Comparison of ENCODE assay signal across 19 cellular contexts in genomic region chr17:81939881-81940385, GRCh38. TPM values are rescaled to one million over a fixed set of nuclear protein-coding genes. Genes with fewer than 3 reads are reported as not detected.
A peak's percentile ranks its signal among the peaks of the same experiment; 100 is the strongest.
DNase-seq lines count a peak whose midpoint lies in the region; ATAC-seq and TF ChIP-seq lines count a peak whose summit lies in the region.
"Had no signal": no experiment of that assay in that cellular context is flagged by ENCODE, and none has a peak within 500 bp of the region (broad histone marks: within the 10 kb centered on the region; RNA-seq: fewer than 3 reads in every experiment).

No MANE protein-coding gene starts in this region.

- H3K27ac ChIP-seq in cingulate gyrus (ENCODE audit: low read depth, low read length) (peak overlapping the region; percentile 63), right atrium auricular region (no peak overlapping the region), esophagus muscularis mucosa (replicated peaks in 1 of 4) (no peak overlapping the region), PC-9 (no peak overlapping the region)
- H3K27ac ChIP-seq: brain microvascular endothelial cell had no signal

- no peak overlapping the region for H2AFZ ChIP-seq in PC-9

- H3F3A ChIP-seq in PC-9 (ENCODE audit: insufficient read depth, low read depth): no peaks in the 10 kb centered on the region

- TF ChIP-seq EP300 in esophagus muscularis mucosa (IDR thresholded peaks at IDR 0.05): no peak

- CTCF ChIA-PET in Caco-2 (lab: Charles Lee): no interaction called here
- CTCF ChIA-PET in PC-9 (lab: Charles Lee): interaction anchor here (0.5 to 0.9 kb wide), 2 partner anchors 13 to 31 kb away, joined by 3 to 5 read pairs; partner anchors contain the start of gene MAFG

- no peaks in the 10 kb centered on the region for H3K27me3 Mint-ChIP-seq in Caco-2 (ENCODE audit: insufficient read depth, unreplicated experiment)
- H3K27me3 Mint-ChIP-seq in activated T-helper 17 cell treated with anti-CD3 and anti-CD28 coated beads, Interleukin-2, amount 50 U/mL, for 72 hours: no peaks in the 10 kb centered on the region
- H3K27me3 Mint-ChIP-seq: activated CD4-positive, alpha-beta T cell treated with anti-CD3 and anti-CD28 coated beads, Interleukin-2, amount 10 ng/mL, durations not matched to agents 24 days and 14 days had no signal

- H3K4me1 ChIP-seq in Caco-2: peaks cover 9% of the 10 kb centered on the region
- peaks cover 0 to 40% of the 10 kb centered on the region in 2 donors for H3K4me1 ChIP-seq in right atrium auricular region
- peaks cover 21 to 34% (median 30%) of the 10 kb centered on the region in 4 donors for H3K4me1 ChIP-seq in esophagus muscularis mucosa
- no peaks in the 10 kb centered on the region for H3K4me1 ChIP-seq in PC-9 (replicated peaks; ENCODE audit: insufficient read depth)

- H4K20me1 ChIP-seq in PC-9 (ENCODE audit: insufficient read depth): no peaks in the 10 kb centered on the region

- no peak for TF ChIP-seq CTCF in Caco-2 (IDR thresholded peaks at IDR 0.05; ENCODE audit: insufficient read depth in 1 of 2, low read depth in 1 of 2, low read length in 1 of 2, severe bottlenecking in 1 of 2, unreplicated experiment in 1 of 2)
- no peak for TF ChIP-seq CTCF in right atrium auricular region (IDR thresholded peaks at IDR 0.05)
- no peak for TF ChIP-seq CTCF in esophagus muscularis mucosa (IDR thresholded peaks at IDR 0.05)
- TF ChIP-seq CTCF in PC-9 (conservative IDR thresholded peaks at IDR 0.05): no peak

- DNase-seq in Caco-2 (no peak), right atrium auricular region (ENCODE audit: low spot score) (peak; percentile 68), putamen (ENCODE audit: low spot score) (peak; percentile 52), dermis blood vessel endothelial cell (no peak), esophagus muscularis mucosa (ENCODE audit: extremely low spot score) (no peak), PC-9 (no peak)
- DNase-seq: activated CD4-positive, alpha-beta T cell treated with anti-CD3 and anti-CD28 coated beads, Interleukin-2, amount 10 ng/mL, durations not matched to agents 24 days and 14 days; brain microvascular endothelial cell; EL; Karpas-422; NCI-H1694 treated with DMSO at 0.1 percent for 48 hours; NCI-H748 treated with DMSO at 0.1 percent for 48 hours; stimulated activated CD4-positive, alpha-beta T cell treated with anti-CD3 and anti-CD28 coated beads, Interleukin-4, amount 100 ng/mL, for 1 hour; T1000 had no signal

- WGBS in esophagus muscularis mucosa: 41% methylated on average over 4 of the region's 21 CpGs

- no peaks in the 10 kb centered on the region for H3K9me3 Mint-ChIP-seq in Caco-2 (ENCODE audit: unreplicated experiment)
- H3K9me3 Mint-ChIP-seq in activated T-helper 17 cell treated with anti-CD3 and anti-CD28 coated beads, Interleukin-2, amount 50 U/mL, for 72 hours: no peaks in the 10 kb centered on the region
- H3K9me3 Mint-ChIP-seq: activated CD4-positive, alpha-beta T cell treated with anti-CD3 and anti-CD28 coated beads, Interleukin-2, amount 10 ng/mL, durations not matched to agents 24 days and 14 days; stimulated activated effector memory CD8-positive, alpha-beta T cell treated with anti-CD3 and anti-CD28 coated beads, Interleukin-12 subunit alpha, Interleukin-12 subunit beta, amount 100 ng/mL, for 72 hours had no signal

- no peaks in the 10 kb centered on the region for H3K79me2 ChIP-seq in PC-9 (ENCODE audit: low read depth)

- H3K36me3 ChIP-seq in Caco-2 (ENCODE audit: control insufficient read depth, insufficient read depth, low read length): peaks cover 3% of the 10 kb centered on the region; the same call in 1 of the 2 replicates
- H3K36me3 ChIP-seq in right atrium auricular region: no peaks in the 10 kb centered on the region
- H3K36me3 ChIP-seq in esophagus muscularis mucosa: no peaks in the 10 kb centered on the region
- no peaks in the 10 kb centered on the region for H3K36me3 ChIP-seq in PC-9 (ENCODE audit: low read depth)

- BruUV-seq in Caco-2 (replicated peaks; lab: Mats Ljungman, UMichigan) (no TSS peak), PC-9 (replicated peaks; lab: Mats Ljungman, UMichigan) (no TSS peak)

- H3K27ac Mint-ChIP-seq in Caco-2 (ENCODE audit: unreplicated experiment): peak overlapping the region; percentile 51
- no peak overlapping the region for H3K27ac Mint-ChIP-seq in activated T-helper 17 cell treated with anti-CD3 and anti-CD28 coated beads, Interleukin-2, amount 50 U/mL, for 72 hours
- H3K27ac Mint-ChIP-seq: activated CD4-positive, alpha-beta T cell treated with anti-CD3 and anti-CD28 coated beads, Interleukin-2, amount 10 ng/mL, durations not matched to agents 24 days and 14 days; B cell; stimulated activated effector memory CD8-positive, alpha-beta T cell treated with anti-CD3 and anti-CD28 coated beads, Interleukin-12 subunit alpha, Interleukin-12 subunit beta, amount 100 ng/mL, for 72 hours had no signal

- H3K27me3 ChIP-seq in Caco-2 (replicated peaks; ENCODE audit: control insufficient read depth, insufficient read depth, low read length) (no peaks in the 10 kb centered on the region), right atrium auricular region (no peaks in the 10 kb centered on the region), esophagus muscularis mucosa (peaks cover 0 to 54% (median 12%) of the 10 kb centered on the region in 4 donors), PC-9 (ENCODE audit: insufficient read depth, low read depth) (no peaks in the 10 kb centered on the region)

- no peak for ATAC-seq in activated T-helper 17 cell treated with anti-CD3 and anti-CD28 coated beads, Interleukin-2, amount 50 U/mL, for 72 hours (replicated peaks)
- ATAC-seq: stimulated activated effector memory CD8-positive, alpha-beta T cell treated with anti-CD3 and anti-CD28 coated beads, Interleukin-12 subunit alpha, Interleukin-12 subunit beta, amount 100 ng/mL, for 72 hours had no signal

- no peak overlapping the region for H3K4me2 ChIP-seq in PC-9

- H3K36me3 Mint-ChIP-seq in Caco-2 (ENCODE audit: insufficient read depth, unreplicated experiment): peaks cover 35% of the 10 kb centered on the region
- peaks cover 4% of the 10 kb centered on the region for H3K36me3 Mint-ChIP-seq in activated T-helper 17 cell treated with anti-CD3 and anti-CD28 coated beads, Interleukin-2, amount 50 U/mL, for 72 hours (ENCODE audit: low read depth)
- H3K36me3 Mint-ChIP-seq: stimulated activated effector memory CD8-positive, alpha-beta T cell treated with anti-CD3 and anti-CD28 coated beads, Interleukin-12 subunit alpha, Interleukin-12 subunit beta, amount 100 ng/mL, for 72 hours had no signal

- TF ChIP-seq POLR2A in esophagus muscularis mucosa (IDR thresholded peaks at IDR 0.05; ENCODE audit: low read depth): no peak

- POLR2A ChIA-PET in Caco-2 (lab: Charles Lee): no interaction called here
- POLR2A ChIA-PET in PC-9 (lab: Charles Lee; ENCODE audit: unreplicated experiment): no interaction called here

- H3K4me1 Mint-ChIP-seq in Caco-2 (ENCODE audit: low read depth, unreplicated experiment): peaks cover 5% of the 10 kb centered on the region
- H3K4me1 Mint-ChIP-seq in activated T-helper 17 cell treated with anti-CD3 and anti-CD28 coated beads, Interleukin-2, amount 50 U/mL, for 72 hours: no peaks in the 10 kb centered on the region

- no peaks in the 10 kb centered on the region for H3K9me2 ChIP-seq in PC-9 (ENCODE audit: insufficient read depth)

- intact Hi-C loops in Caco-2 (cut with micrococcal nuclease; ENCODE audit: unreplicated experiment): no loop called here
- intact Hi-C loops in esophagus muscularis mucosa (cut with DNase I): no loop called here
- intact Hi-C loops in PC-9 (cut with micrococcal nuclease; ENCODE audit: unreplicated experiment): no loop called here

- H3K9me3 ChIP-seq in Caco-2 (no peaks in the 10 kb centered on the region), right atrium auricular region (no peaks in the 10 kb centered on the region), esophagus muscularis mucosa (no peaks in the 10 kb centered on the region), PC-9 (ENCODE audit: insufficient read depth, low read depth) (no peaks in the 10 kb centered on the region)

- H3K4me3 ChIP-seq in Caco-2 (ENCODE audit: low read depth, low read length) (no peak overlapping the region), right atrium auricular region (no peak overlapping the region), esophagus muscularis mucosa (no peak overlapping the region), PC-9 (no peak overlapping the region)

- no peak overlapping the region for H3K4me3 Mint-ChIP-seq in Caco-2 (ENCODE audit: unreplicated experiment)
- no peak overlapping the region for H3K4me3 Mint-ChIP-seq in activated T-helper 17 cell treated with anti-CD3 and anti-CD28 coated beads, Interleukin-2, amount 50 U/mL, for 72 hours
- H3K4me3 Mint-ChIP-seq: activated CD4-positive, alpha-beta T cell treated with anti-CD3 and anti-CD28 coated beads, Interleukin-2, amount 10 ng/mL, durations not matched to agents 24 days and 14 days; B cell; stimulated activated effector memory CD8-positive, alpha-beta T cell treated with anti-CD3 and anti-CD28 coated beads, Interleukin-12 subunit alpha, Interleukin-12 subunit beta, amount 100 ng/mL, for 72 hours had no signal

RNA-seq across cellular contexts. Expression of gene PYCR1, which starts 2.8 kb away (rescaled TPM):
- 200 and 203 TPM in 2 replicates for total RNA-seq in Caco-2 (2022)
- total RNA-seq in right atrium auricular region: 10 to 100 TPM in 1 of 2 donors, 1 to 10 TPM in 1; 8.3 to 10.2 TPM
- 59.4 and 97.8 TPM in 2 replicates for total RNA-seq in dermis blood vessel endothelial cell
- total RNA-seq in esophagus muscularis mucosa: 1 to 10 TPM; 2.1 to 6.5 (median 4.6) TPM
- total RNA-seq in activated T-helper 17 cell treated with anti-CD3 and anti-CD28 coated beads, Interleukin-2, amount 50 U/mL, for 72 hours: 10 to 100 TPM; 25.1 to 40.6 TPM
- 88.9 and 120 TPM in 2 replicates for total RNA-seq in PC-9 (2021)

RNA-seq across cellular contexts. Expression of gene MYADML2, which starts 7.1 kb away (rescaled TPM):
- total RNA-seq in Caco-2 (2022) (not detected in 2 replicates), right atrium auricular region (1 to 10 TPM in 1 of 2 donors, under 1 TPM in 1; 0.55 to 1.4 TPM), dermis blood vessel endothelial cell (not detected in 2 replicates), esophagus muscularis mucosa (not detected), PC-9 (2021) (not detected in 2 replicates)
- not detected for total RNA-seq in activated T-helper 17 cell treated with anti-CD3 and anti-CD28 coated beads, Interleukin-2, amount 50 U/mL, for 72 hours
- total RNA-seq: activated CD4-positive, alpha-beta T cell treated with anti-CD3 and anti-CD28 coated beads, Interleukin-2, amount 10 ng/mL, durations not matched to agents 24 days and 14 days; B cell; pulmonary artery endothelial cell had no signal

RNA-seq across cellular contexts. Expression of gene MAFG, which starts 12.4 kb away (rescaled TPM):
- total RNA-seq in Caco-2 (2022): 28.9 and 29.1 TPM in 2 replicates
- 10 to 100 TPM; 21.8 to 26.5 TPM for total RNA-seq in right atrium auricular region
- total RNA-seq in dermis blood vessel endothelial cell: 19.7 and 22.4 TPM in 2 replicates
- 10 to 100 TPM; 23.7 to 41.7 (median 33.6) TPM for total RNA-seq in esophagus muscularis mucosa
- total RNA-seq in activated T-helper 17 cell treated with anti-CD3 and anti-CD28 coated beads, Interleukin-2, amount 50 U/mL, for 72 hours: 10 to 100 TPM; 28.9 to 32.6 TPM
- total RNA-seq in PC-9 (2021): 79.5 and 85.9 TPM in 2 replicates

RNA-seq across cellular contexts. Expression of gene NOTUM, which starts 21.1 kb away (rescaled TPM):
- total RNA-seq in Caco-2 (2022): 11.1 and 13.0 TPM in 2 replicates
- under 1 TPM in 1 of 2 donors, not detected in 1; 0.35 TPM for total RNA-seq in right atrium auricular region
- 0.09 TPM in 1 of 2 replicates, not detected in the other for total RNA-seq in dermis blood vessel endothelial cell
- under 1 TPM in 1 of 4 donors, not detected in 3; 0.83 TPM for total RNA-seq in esophagus muscularis mucosa
- total RNA-seq in activated T-helper 17 cell treated with anti-CD3 and anti-CD28 coated beads, Interleukin-2, amount 50 U/mL, for 72 hours: 1 to 10 TPM in 1 of 2 donors, under 1 TPM in 1; 0.17 to 6.8 TPM
- total RNA-seq in PC-9 (2021): 0.33 TPM in 1 of 2 replicates, not detected in the other
- total RNA-seq: B cell had no signal

RNA-seq across cellular contexts. Expression of gene SIRT7, which starts 22.0 kb away (rescaled TPM):
- total RNA-seq in Caco-2 (2022): 55.6 and 57.4 TPM in 2 replicates
- total RNA-seq in right atrium auricular region: 1 to 10 TPM; 2.8 to 4.9 TPM
- 17.3 and 21.1 TPM in 2 replicates for total RNA-seq in dermis blood vessel endothelial cell
- 10 to 100 TPM; 13.9 to 27.0 (median 19.9) TPM for total RNA-seq in esophagus muscularis mucosa
- total RNA-seq in activated T-helper 17 cell treated with anti-CD3 and anti-CD28 coated beads, Interleukin-2, amount 50 U/mL, for 72 hours: 10 to 100 TPM; 41.3 to 47.5 TPM
- total RNA-seq in PC-9 (2021): 78.3 and 98.5 TPM in 2 replicates

Comparison
In these comparisons a context has a peak if more than half of its experiments do, and no peak if none do; other contexts are left out.
1. DNase-seq: peak in right atrium auricular region (single experiment) and putamen (single experiment); none in Caco-2 (0 of 2), dermis blood vessel endothelial cell (single experiment), esophagus muscularis mucosa (single experiment) and PC-9 (0 of 2).